ENCODE assay signal across 33 cellular contexts in the genomic region with DNA sequence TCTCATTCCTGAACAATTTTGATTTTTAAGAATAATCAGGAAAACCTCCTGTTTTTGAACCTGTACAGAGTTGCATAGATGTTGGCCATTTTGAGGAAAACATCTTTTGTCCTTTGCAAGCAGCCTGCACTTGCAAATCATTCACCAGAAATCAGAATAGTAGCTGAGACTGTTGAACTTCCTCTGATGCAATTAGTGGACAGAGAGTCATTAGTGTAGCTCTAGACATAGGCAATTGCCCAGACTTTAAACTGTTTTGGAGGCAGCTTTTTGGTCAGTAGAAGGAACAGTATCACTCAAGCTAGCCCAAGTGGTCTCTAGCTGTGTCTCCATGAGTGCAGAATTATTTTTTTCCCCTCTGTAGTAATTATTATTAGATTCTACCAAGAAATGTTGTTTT.
"Had no signal": no experiment of that assay in that cellular context is flagged by ENCODE, and none has a peak within 500 bp of the region (broad histone marks: within the 10 kb centered on the region; RNA-seq: fewer than 3 reads in every experiment).

No MANE protein-coding gene starts in this region.

- H3K36me3 Mint-ChIP-seq: activated CD8-positive, alpha-beta memory T cell treated with anti-CD3 and anti-CD28 coated beads, Interleukin-2, amount 10 ng/mL, durations not matched to agents 7 days and 5 days; activated naive CD4-positive, alpha-beta T cell treated with anti-CD3 and anti-CD28 coated beads, Interleukin-2, amount 10 ng/mL, durations not matched to agents 7 days and 5 days; activated naive CD8-positive, alpha-beta T cell; brain had no signal

- H3K4me2 ChIP-seq: PC-9 had no signal

- DNase-seq: activated CD4-positive, alpha-beta memory T cell treated with anti-CD3 and anti-CD28 coated beads, Interleukin-2, amount 10 ng/mL, durations not matched to agents 7 days and 5 days; activated CD4-positive, alpha-beta T cell treated with anti-CD3 and anti-CD28 coated beads for 1 hour; activated CD4-positive, alpha-beta T cell treated with anti-CD3 and anti-CD28 coated beads for 48 hours; activated CD4-positive, CD25-positive, alpha-beta regulatory T cell; activated CD8-positive, alpha-beta memory T cell treated with anti-CD3 and anti-CD28 coated beads for 24 hours; activated CD8-positive, alpha-beta memory T cell treated with anti-CD3 and anti-CD28 coated beads, Interleukin-2, amount 10 ng/mL, durations not matched to agents 7 days and 5 days; activated CD8-positive, alpha-beta memory T cell treated with anti-CD3 and anti-CD28 coated beads, Interleukin-2, amount 50 U/mL, for 48 hours; activated effector memory CD4-positive, alpha-beta T cell treated with Interleukin-2 at 50 U/mL for 16 hours; activated naive CD4-positive, alpha-beta T cell treated with anti-CD3 and anti-CD28 coated beads, Interleukin-2, amount 10 ng/mL, durations not matched to agents 7 days and 5 days; activated naive CD8-positive, alpha-beta T cell treated with anti-CD3 and anti-CD28 coated beads, Interleukin-2, amount 50 U/mL, for 24 hours; activated T-cell treated with anti-CD3 and anti-CD28 coated beads, Interleukin-2, amount 50 U/mL, for 48 hours; anterior cingulate cortex; caudate nucleus; NCI-H1092 treated with DMSO at 0.1 percent for 48 hours; NCI-H1417 treated with DMSO at 0.1 percent for 48 hours; NCI-H187 treated with DMSO at 0.1 percent for 48 hours; NCI-H2081; NCI-H2171 treated with DMSO at 0.1 percent for 48 hours; NCI-H226; NCI-H446 treated with DMSO at 0.1 percent for 48 hours; NCI-H524; NCI-H748 treated with DMSO at 0.1 percent for 48 hours; NK-92 treated with Interleukin-12 subunit alpha and Interleukin-12 subunit beta, amount 100 ng/mL, for 24 hours; PC-9; SIG-M5; T1000; WERI-Rb-1 had no signal

- H3K4me3 Mint-ChIP-seq: activated CD4-positive, alpha-beta memory T cell treated with anti-CD3 and anti-CD28 coated beads, Interleukin-2, amount 10 ng/mL, durations not matched to agents 7 days and 5 days; activated CD8-positive, alpha-beta memory T cell treated with anti-CD3 and anti-CD28 coated beads, Interleukin-2, amount 10 ng/mL, durations not matched to agents 7 days and 5 days; activated naive CD4-positive, alpha-beta T cell treated with anti-CD3 and anti-CD28 coated beads, Interleukin-2, amount 10 ng/mL, durations not matched to agents 7 days and 5 days; activated naive CD8-positive, alpha-beta T cell; activated naive CD8-positive, alpha-beta T cell treated with anti-CD3 and anti-CD28 coated beads, Interleukin-2, amount 50 U/mL, for 24 hours; brain had no signal

- H3K27ac Mint-ChIP-seq: activated CD4-positive, alpha-beta memory T cell treated with anti-CD3 and anti-CD28 coated beads, Interleukin-2, amount 10 ng/mL, durations not matched to agents 7 days and 5 days; activated CD8-positive, alpha-beta memory T cell treated with anti-CD3 and anti-CD28 coated beads, Interleukin-2, amount 10 ng/mL, durations not matched to agents 7 days and 5 days; activated naive CD4-positive, alpha-beta T cell treated with anti-CD3 and anti-CD28 coated beads, Interleukin-2, amount 10 ng/mL, durations not matched to agents 7 days and 5 days; activated naive CD8-positive, alpha-beta T cell; activated naive CD8-positive, alpha-beta T cell treated with anti-CD3 and anti-CD28 coated beads, Interleukin-2, amount 50 U/mL, for 24 hours; brain had no signal

- H3K27me3 Mint-ChIP-seq: activated CD4-positive, alpha-beta memory T cell treated with anti-CD3 and anti-CD28 coated beads, Interleukin-2, amount 10 ng/mL, durations not matched to agents 7 days and 5 days; activated naive CD4-positive, alpha-beta T cell treated with anti-CD3 and anti-CD28 coated beads, Interleukin-2, amount 10 ng/mL, durations not matched to agents 7 days and 5 days; activated naive CD8-positive, alpha-beta T cell had no signal

- H3K9me3 Mint-ChIP-seq: activated CD4-positive, alpha-beta memory T cell treated with anti-CD3 and anti-CD28 coated beads, Interleukin-2, amount 10 ng/mL, durations not matched to agents 7 days and 5 days; activated naive CD4-positive, alpha-beta T cell treated with anti-CD3 and anti-CD28 coated beads, Interleukin-2, amount 10 ng/mL, durations not matched to agents 7 days and 5 days; activated naive CD8-positive, alpha-beta T cell treated with anti-CD3 and anti-CD28 coated beads, Interleukin-2, amount 50 U/mL, for 24 hours; brain had no signal

- FAIRE-seq: bronchial epithelial cell, RCC 7860 had no signal

- H2AFZ ChIP-seq: PC-9 had no signal

- H3K4me3 ChIP-seq: PC-9 had no signal

- ATAC-seq: activated CD8-positive, alpha-beta memory T cell treated with anti-CD3 and anti-CD28 coated beads, Interleukin-2, amount 10 ng/mL, durations not matched to agents 7 days and 5 days; activated naive CD8-positive, alpha-beta T cell treated with anti-CD3 and anti-CD28 coated beads, Interleukin-2, amount 50 U/mL, for 24 hours; Right ventricle myocardium inferior had no signal

- H3K27ac ChIP-seq: PC-9, RWPE1, WERI-Rb-1 had no signal

- H3K4me1 Mint-ChIP-seq: activated CD8-positive, alpha-beta memory T cell treated with anti-CD3 and anti-CD28 coated beads, Interleukin-2, amount 10 ng/mL, durations not matched to agents 7 days and 5 days; activated naive CD4-positive, alpha-beta T cell treated with anti-CD3 and anti-CD28 coated beads, Interleukin-2, amount 10 ng/mL, durations not matched to agents 7 days and 5 days; activated naive CD8-positive, alpha-beta T cell treated with anti-CD3 and anti-CD28 coated beads, Interleukin-2, amount 50 U/mL, for 24 hours had no signal
